Comparison of ENCODE assay signal across 19 cellular contexts in genomic region chr7:144011458-144012230, GRCh38. TPM values are rescaled to one million over a fixed set of nuclear protein-coding genes. Genes with fewer than 3 reads are reported as not detected.
DNase-seq lines count a peak whose midpoint lies in the region; ATAC-seq, FAIRE-seq and TF ChIP-seq lines count a peak whose summit lies in the region.
"Had no signal": no experiment of that assay in that cellular context is flagged by ENCODE, and none has a peak within 500 bp of the region (broad histone marks: within the 10 kb centered on the region; RNA-seq: fewer than 3 reads in every experiment).

No MANE protein-coding gene starts in this region.

- 80% methylated on average over 4 of the region's 5 CpGs for WGBS in mesenchymal stem cell

- no peaks in the 10 kb centered on the region for H3K79me2 ChIP-seq in Karpas-422 (ENCODE audit: low read length)

- H3K18ac ChIP-seq in mesenchymal stem cell (ENCODE audit: low read depth in 1 of 2, low read length in 2 of 2) = no peak overlapping the region

- H3K4me1 ChIP-seq in Karpas-422 (ENCODE audit: low read length) = no peaks in the 10 kb centered on the region
- no peaks in the 10 kb centered on the region for H3K4me1 ChIP-seq in adipocyte (ENCODE audit: control insufficient read depth, insufficient read depth, low read length)
- H3K4me1 ChIP-seq in mesenchymal stem cell (ENCODE audit: control insufficient read depth, insufficient read depth, low read depth, low read length) = no peaks in the 10 kb centered on the region
- no peaks in the 10 kb centered on the region for H3K4me1 ChIP-seq in uterus
- H3K4me1 ChIP-seq: gastrocnemius medialis, tibial artery had no signal

- no peak overlapping the region for H3K4me3 ChIP-seq in Karpas-422 (ENCODE audit: low read length)
- H3K4me3 ChIP-seq in adipocyte (ENCODE audit: low read length) = no peak overlapping the region
- no peak overlapping the region for H3K4me3 ChIP-seq in mesenchymal stem cell (ENCODE audit: insufficient read depth in 1 of 2, low read depth in 1 of 2, low read length in 2 of 2)
- no peak overlapping the region for H3K4me3 ChIP-seq in uterus
- H3K4me3 ChIP-seq: gastrocnemius medialis, MG63, tibial artery had no signal

- H2BK12ac ChIP-seq in mesenchymal stem cell (ENCODE audit: low read length in 2 of 2) = no peak overlapping the region

- no peaks in the 10 kb centered on the region for H3K27me3 ChIP-seq in Karpas-422 (ENCODE audit: low read length)
- H3K27me3 ChIP-seq in adipocyte (replicated peaks; ENCODE audit: control insufficient read depth, insufficient read depth, low read length) = peaks cover 3% of the 10 kb centered on the region
- H3K27me3 ChIP-seq in mesenchymal stem cell (ENCODE audit: control insufficient read depth in 1 of 2, insufficient read depth in 1 of 2, low read length in 2 of 2) = no peaks in the 10 kb centered on the region
- no peaks in the 10 kb centered on the region for H3K27me3 ChIP-seq in uterus
- H3K27me3 ChIP-seq: gastrocnemius medialis, MG63, tibial artery had no signal

- FAIRE-seq in D721Med (lab: Jason Lieb, UNC) = no peak

- ATAC-seq in HG03175 (IDR thresholded peaks at IDR 0.05; ENCODE audit: unreplicated experiment) (no peak), HG03520 (IDR thresholded peaks at IDR 0.05; ENCODE audit: unreplicated experiment) (no peak)
- ATAC-seq: gastrocnemius medialis, sciatic nerve, WTC11 had no signal

- H3K9me3 ChIP-seq in Karpas-422 (ENCODE audit: low read length) = no peaks in the 10 kb centered on the region
- peaks cover 9% of the 10 kb centered on the region for H3K9me3 ChIP-seq in adipocyte (ENCODE audit: control insufficient read depth, low read length)
- peaks cover 5% of the 10 kb centered on the region for H3K9me3 ChIP-seq in mesenchymal stem cell (ENCODE audit: control insufficient read depth, low read length)
- H3K9me3 ChIP-seq in uterus = no peaks in the 10 kb centered on the region
- H3K9me3 ChIP-seq: gastrocnemius medialis, MG63, tibial artery had no signal

- TF ChIP-seq CTCF in D721Med (IDR thresholded peaks at IDR 0.05; ENCODE audit: insufficient read depth, missing control alignments) (peak; percentile 2), uterus (IDR thresholded peaks at IDR 0.05) (no peak)

- H3K36me3 ChIP-seq in Karpas-422 (ENCODE audit: insufficient read depth, low read length) = no peaks in the 10 kb centered on the region
- no peaks in the 10 kb centered on the region for H3K36me3 ChIP-seq in adipocyte (ENCODE audit: control insufficient read depth, insufficient read depth, low read length, severe bottlenecking)
- H3K36me3 ChIP-seq in mesenchymal stem cell (ENCODE audit: control insufficient read depth in 1 of 2, insufficient read depth in 2 of 2, low read depth in 1 of 2, low read length in 2 of 2) = no peaks in the 10 kb centered on the region
- no peaks in the 10 kb centered on the region for H3K36me3 ChIP-seq in uterus
- H3K36me3 ChIP-seq: gastrocnemius medialis, MG63, tibial artery had no signal

- no peak overlapping the region for H2BK120ac ChIP-seq in mesenchymal stem cell (ENCODE audit: low read depth, low read length)

- no peak for TF ChIP-seq POLR2A in uterus (IDR thresholded peaks at IDR 0.05)

- H3K4me2 ChIP-seq in Karpas-422 (ENCODE audit: low read depth, low read length, poor library complexity, severe bottlenecking) (no peak overlapping the region), mesenchymal stem cell (ENCODE audit: low read length, poor library complexity, severe bottlenecking) (no peak overlapping the region)

- no peak overlapping the region for H2BK15ac ChIP-seq in mesenchymal stem cell (ENCODE audit: low read depth, poor library complexity, severe bottlenecking)

- H3K14ac ChIP-seq in mesenchymal stem cell (ENCODE audit: low read length in 2 of 2) = no peak overlapping the region

- intact Hi-C loops in uterus (cut with DNase I; ENCODE audit: low total_unique reads) = no loop called here

- H3K27ac ChIP-seq in Karpas-422 (ENCODE audit: low read length) (no peak overlapping the region), mesenchymal stem cell (ENCODE audit: low read length, poor library complexity, severe bottlenecking) (no peak overlapping the region), uterus (no peak overlapping the region)
- H3K27ac ChIP-seq: gastrocnemius medialis, HL-60, tibial artery had no signal

- H2BK5ac ChIP-seq in mesenchymal stem cell (ENCODE audit: low read depth, low read length, poor library complexity, severe bottlenecking) = no peak overlapping the region

- no peaks in the 10 kb centered on the region for H3K9me2 ChIP-seq in Karpas-422 (replicated peaks; ENCODE audit: insufficient read depth, low read length)

- no peak overlapping the region for H4K91ac ChIP-seq in mesenchymal stem cell (ENCODE audit: low read length)

- no peak overlapping the region for H2AFZ ChIP-seq in Karpas-422 (ENCODE audit: low read length)
- H2AFZ ChIP-seq in mesenchymal stem cell (ENCODE audit: low read depth, low read length) = no peak overlapping the region

- no peak overlapping the region for H4K8ac ChIP-seq in mesenchymal stem cell (ENCODE audit: low read length)

- H3K23ac ChIP-seq in mesenchymal stem cell (ENCODE audit: low read length in 2 of 2) = no peak overlapping the region

- H3K79me1 ChIP-seq in mesenchymal stem cell (replicated peaks; ENCODE audit: low read length, poor library complexity, severe bottlenecking) = no peaks in the 10 kb centered on the region

- H2AK5ac ChIP-seq in mesenchymal stem cell (ENCODE audit: low read length, severe bottlenecking) = no peak overlapping the region

- H3K9ac ChIP-seq in Karpas-422 (ENCODE audit: low read length) = no peak overlapping the region
- no peak overlapping the region for H3K9ac ChIP-seq in adipocyte (ENCODE audit: low read length)
- H3K9ac ChIP-seq in mesenchymal stem cell (ENCODE audit: low read length) = no peak overlapping the region

- DNase-seq in D721Med (ENCODE audit: insufficient read length, low spot score) = no peak
- DNase-seq in Karpas-422 = peak; percentile 48
- DNase-seq in adipocyte (ENCODE audit: low read depth) = peak; percentile 31
- DNase-seq in mesenchymal stem cell = peak; percentile 17
- no peak for DNase-seq in putamen (ENCODE audit: low spot score)
- no peak for DNase-seq in uterus
- DNase-seq: activated gamma-delta T cell treated with Interleukin-2 at 50 U/mL for 16 hours; gastrocnemius medialis; H7; MG63; NCI-H2171 treated with DMSO at 0.1 percent for 48 hours; stimulated activated CD4-positive, alpha-beta T cell treated with anti-CD3 and anti-CD28 coated beads, Interleukin-2, amount 100 ng/mL, for 48 hours; SW 1271; tibial artery had no signal

- H3K4ac ChIP-seq in mesenchymal stem cell (ENCODE audit: low read depth in 1 of 2, low read length in 2 of 2) = no peak overlapping the region

- no peaks in the 10 kb centered on the region for H4K20me1 ChIP-seq in Karpas-422 (ENCODE audit: insufficient read depth, low read depth, low read length)

RNA-seq across cellular contexts. Expression of gene OR6B1, which starts 11.5 kb away (rescaled TPM):
- not detected in 2 replicates for total RNA-seq in Karpas-422 (2014; rRNA removed; shearing (Covaris generic); ENCODE audit: low replicate concordance)
- not detected for polyA plus RNA-seq in mesenchymal stem cell (2013, experiment 1 of 2)
- polyA plus RNA-seq in mesenchymal stem cell (2013, experiment 2 of 2) = not detected
- total RNA-seq in uterus = not detected
- total RNA-seq: gastrocnemius medialis, H7, sciatic nerve, WTC11 had no signal

RNA-seq across cellular contexts. Expression of gene OR2A5, which starts 37.1 kb away (rescaled TPM):
- total RNA-seq in Karpas-422 (2014; rRNA removed; shearing (Covaris generic); ENCODE audit: low replicate concordance) = not detected in 2 replicates
- not detected for polyA plus RNA-seq in mesenchymal stem cell (2013, experiment 1 of 2)
- not detected for polyA plus RNA-seq in mesenchymal stem cell (2013, experiment 2 of 2)
- total RNA-seq in uterus = not detected
- total RNA-seq: gastrocnemius medialis, H7, sciatic nerve, WTC11 had no signal

RNA-seq across cellular contexts. Expression of gene OR2F1, which starts 57.0 kb away (rescaled TPM):
- not detected in 2 replicates for total RNA-seq in Karpas-422 (2014; rRNA removed; shearing (Covaris generic); ENCODE audit: low replicate concordance)
- polyA plus RNA-seq in mesenchymal stem cell (2013, experiment 1 of 2) = not detected
- polyA plus RNA-seq in mesenchymal stem cell (2013, experiment 2 of 2) = not detected
- total RNA-seq in uterus = not detected
- total RNA-seq: gastrocnemius medialis, H7, sciatic nerve, WTC11 had no signal

RNA-seq across cellular contexts. Expression of gene OR2A25, which starts 58.0 kb away (rescaled TPM):
- total RNA-seq in Karpas-422 (2014; rRNA removed; shearing (Covaris generic); ENCODE audit: low replicate concordance) = not detected in 2 replicates
- polyA plus RNA-seq in mesenchymal stem cell (2013, experiment 1 of 2) = not detected
- not detected for polyA plus RNA-seq in mesenchymal stem cell (2013, experiment 2 of 2)
- total RNA-seq in uterus = not detected
- total RNA-seq: gastrocnemius medialis, H7, sciatic nerve, WTC11 had no signal

Comparison
In these comparisons a context has a peak if more than half of its experiments do, and no peak if none do; other contexts are left out.
1. DNase-seq: peak in Karpas-422 (single experiment), adipocyte (single experiment) and mesenchymal stem cell (single experiment); none in D721Med (single experiment), putamen (single experiment) and uterus (0 of 2).